13 cellular contexts compared by ENCODE assay signal in genomic region chr20:19885576-19885956, GRCh38.
A peak's percentile ranks its signal among the peaks of the same experiment; 100 is the strongest.
DNase-seq lines count a peak whose midpoint lies in the region; TF ChIP-seq lines count a peak whose summit lies in the region.
"Had no signal": no experiment of that assay in that cellular context is flagged by ENCODE, and none has a peak within 500 bp of the region (broad histone marks: within the 10 kb centered on the region; RNA-seq: fewer than 3 reads in every experiment).

No MANE protein-coding gene starts in this region.

- H3K4me1 ChIP-seq in adrenal gland (replicated peaks in 1 of 2) (peaks cover 27 to 65% of the 10 kb centered on the region in 2 donors), hepatocyte (ENCODE audit: insufficient read depth) (peaks cover 66% of the 10 kb centered on the region), skeletal muscle tissue (ENCODE audit: control insufficient read depth in 3 of 3, insufficient read depth in 3 of 3, low read length in 3 of 3) (peaks cover 37 to 49% (median 40%) of the 10 kb centered on the region in 3 donors)
- H3K4me1 ChIP-seq in CD8-positive, alpha-beta memory T cell (ENCODE audit: insufficient read depth, low read length): no peaks in the 10 kb centered on the region

- CTCF ChIA-PET in CD8-positive, alpha-beta memory T cell (lab: Charles Lee): no interaction called here

- WGBS in adrenal gland, 4 donors: 44 to 67% (median 53%) methylated on average over 5 of the region's 5 CpGs
- 90% methylated on average over 5 of the region's 5 CpGs for WGBS in hepatocyte (ENCODE audit: low lambda C conversion rate, missing lambda C conversion rate)

- DNase-seq in adrenal gland: no peak
- no peak for DNase-seq in hepatocyte (ENCODE audit: low spot score)
- no peak for DNase-seq in stimulated activated CD8-positive, alpha-beta memory T cell treated with anti-CD3 and anti-CD28 coated beads, Interleukin-4, amount 100 ng/mL, for 48 hours
- DNase-seq in activated T-helper 2 cell treated with anti-CD3 and anti-CD28 coated beads, Interferon-gamma antibody, Interleukin-2, Interleukin-4, amounts not matched to agents 10 μg/mL and 5 μg/mL and 100 μg/mL, durations not matched to agents 14 hours and 24 hours and 36 hours (ENCODE audit: low spot score): no peak
- no peak for DNase-seq in erythroblast (lab: John Stamatoyannopoulos, UW)
- DNase-seq in CD8-positive, alpha-beta memory T cell: no peak
- DNase-seq: activated CD4-positive, CD25-positive, alpha-beta regulatory T cell treated with anti-CD3 and anti-CD28 coated beads, Interleukin-2, amount 50 U/mL, for 72 hours; activated T-cell treated with anti-CD3 and anti-CD28 coated beads for 4 hours had no signal

- H3K9me3 ChIP-seq in adrenal gland (replicated peaks in 1 of 3): no peaks in the 10 kb centered on the region
- H3K9me3 ChIP-seq in hepatocyte (ENCODE audit: low read depth): no peaks in the 10 kb centered on the region
- no peaks in the 10 kb centered on the region for H3K9me3 ChIP-seq in skeletal muscle tissue (ENCODE audit: control insufficient read depth in 3 of 3, low read length in 3 of 3)
- no peaks in the 10 kb centered on the region for H3K9me3 ChIP-seq in CD8-positive, alpha-beta memory T cell (ENCODE audit: low read length)
- H3K9me3 ChIP-seq: MG63 had no signal

- no peaks in the 10 kb centered on the region for H4K20me1 ChIP-seq in hepatocyte (ENCODE audit: insufficient read depth, poor library complexity, severe bottlenecking)

- no peak for TF ChIP-seq POLR2A in adrenal gland (IDR thresholded peaks at IDR 0.05)
- TF ChIP-seq POLR2A in erythroblast (IDR thresholded peaks at IDR 0.05; ENCODE audit: low read length): no peak

- H2AFZ ChIP-seq in hepatocyte: no peak overlapping the region

- no peak overlapping the region for H3K9ac ChIP-seq in skeletal muscle tissue (ENCODE audit: low read depth in 1 of 3, low read length in 3 of 3)

- no peak overlapping the region for H3K4me3 Mint-ChIP-seq in activated T-helper 2 cell treated with anti-CD3 and anti-CD28 coated beads, Interferon-gamma antibody, Interleukin-2, Interleukin-4, amounts not matched to agents 10 μg/mL and 5 μg/mL and 100 μg/mL, durations not matched to agents 14 hours and 24 hours and 36 hours (ENCODE audit: low read depth)
- H3K4me3 Mint-ChIP-seq in CD8-positive, alpha-beta memory T cell: no peak overlapping the region

- H3K27me3 Mint-ChIP-seq in activated T-helper 2 cell treated with anti-CD3 and anti-CD28 coated beads, Interferon-gamma antibody, Interleukin-2, Interleukin-4, amounts not matched to agents 10 μg/mL and 5 μg/mL and 100 μg/mL, durations not matched to agents 14 hours and 24 hours and 36 hours (ENCODE audit: low read depth): peaks cover 8% of the 10 kb centered on the region
- peaks cover 3 to 11% of the 10 kb centered on the region in 2 donors for H3K27me3 Mint-ChIP-seq in CD8-positive, alpha-beta memory T cell

- peak overlapping the region; percentile 64; the same call in 1 of the 2 replicates for H3K27ac ChIP-seq in C4-2B
- peak overlapping the region; percentile 51 to 90 (median 84) for H3K27ac ChIP-seq in adrenal gland
- H3K27ac ChIP-seq in hepatocyte: peak overlapping the region; percentile 89
- H3K27ac ChIP-seq in skeletal muscle tissue (ENCODE audit: low read depth, low read length): peak overlapping the region; percentile 81
- no peak overlapping the region for H3K27ac ChIP-seq in CD8-positive, alpha-beta memory T cell (ENCODE audit: low read depth, low read length)
- H3K27ac ChIP-seq: HL-60 had no signal

- TF ChIP-seq CTCF in C4-2B (conservative IDR thresholded peaks at IDR 0.05): no peak
- TF ChIP-seq CTCF in adrenal gland (IDR thresholded peaks at IDR 0.05): no peak
- no peak for TF ChIP-seq CTCF in hepatocyte (IDR thresholded peaks at IDR 0.05; ENCODE audit: poor library complexity)

- intact Hi-C loops in adrenal gland (cut with DNase I): no loop called here
- intact Hi-C loops in activated T-helper 2 cell treated with anti-CD3 and anti-CD28 coated beads, Interferon-gamma antibody, Interleukin-2, Interleukin-4, amounts not matched to agents 10 μg/mL and 5 μg/mL and 100 μg/mL, durations not matched to agents 14 hours and 24 hours and 36 hours (cut with micrococcal nuclease): no loop called here

- H3K27me3 ChIP-seq in adrenal gland (no peaks in the 10 kb centered on the region), hepatocyte (no peaks in the 10 kb centered on the region), skeletal muscle tissue (ENCODE audit: control insufficient read depth in 3 of 3, insufficient read depth in 3 of 3, low read length in 3 of 3) (no peaks in the 10 kb centered on the region)
- H3K27me3 ChIP-seq in CD8-positive, alpha-beta memory T cell (ENCODE audit: insufficient read depth, low read length, poor library complexity, severe bottlenecking): no peaks in the 10 kb centered on the region
- H3K27me3 ChIP-seq: MG63 had no signal

- H3K27ac Mint-ChIP-seq in activated T-helper 2 cell treated with anti-CD3 and anti-CD28 coated beads, Interferon-gamma antibody, Interleukin-2, Interleukin-4, amounts not matched to agents 10 μg/mL and 5 μg/mL and 100 μg/mL, durations not matched to agents 14 hours and 24 hours and 36 hours: no peak overlapping the region
- H3K27ac Mint-ChIP-seq in CD8-positive, alpha-beta memory T cell: no peak overlapping the region

- H3K36me3 Mint-ChIP-seq in activated T-helper 2 cell treated with anti-CD3 and anti-CD28 coated beads, Interferon-gamma antibody, Interleukin-2, Interleukin-4, amounts not matched to agents 10 μg/mL and 5 μg/mL and 100 μg/mL, durations not matched to agents 14 hours and 24 hours and 36 hours (ENCODE audit: low read depth): no peaks in the 10 kb centered on the region
- H3K36me3 Mint-ChIP-seq in CD8-positive, alpha-beta memory T cell: no peaks in the 10 kb centered on the region

- POLR2A ChIA-PET in CD8-positive, alpha-beta memory T cell (lab: Charles Lee): no interaction called here

- H3K4me1 Mint-ChIP-seq in activated T-helper 2 cell treated with anti-CD3 and anti-CD28 coated beads, Interferon-gamma antibody, Interleukin-2, Interleukin-4, amounts not matched to agents 10 μg/mL and 5 μg/mL and 100 μg/mL, durations not matched to agents 14 hours and 24 hours and 36 hours (ENCODE audit: low read depth): no peaks in the 10 kb centered on the region
- no peaks in the 10 kb centered on the region for H3K4me1 Mint-ChIP-seq in CD8-positive, alpha-beta memory T cell

- H3K79me2 ChIP-seq in hepatocyte: peaks cover 3% of the 10 kb centered on the region

- H3K4me3 ChIP-seq in adrenal gland: peak overlapping the region in 1 of 4 donors; percentile 37
- no peak overlapping the region for H3K4me3 ChIP-seq in hepatocyte
- H3K4me3 ChIP-seq in skeletal muscle tissue (ENCODE audit: low read length in 3 of 3): peak overlapping the region in 1 of 3 donors; percentile 64
- H3K4me3 ChIP-seq in CD8-positive, alpha-beta memory T cell (ENCODE audit: low read length): no peak overlapping the region
- H3K4me3 ChIP-seq: GM12878 had no signal

- no peaks in the 10 kb centered on the region for H3K36me3 ChIP-seq in adrenal gland (replicated peaks in 1 of 2)
- H3K36me3 ChIP-seq in hepatocyte (replicated peaks; ENCODE audit: insufficient read depth, low read depth): no peaks in the 10 kb centered on the region
- peaks cover 0 to 2% (median 0%) of the 10 kb centered on the region in 3 donors for H3K36me3 ChIP-seq in skeletal muscle tissue (ENCODE audit: control insufficient read depth in 3 of 3, insufficient read depth in 3 of 3, low read length in 3 of 3)
- no peaks in the 10 kb centered on the region for H3K36me3 ChIP-seq in CD8-positive, alpha-beta memory T cell (ENCODE audit: insufficient read depth, low read length)
- H3K36me3 ChIP-seq: MG63 had no signal

- H3K9me2 ChIP-seq in hepatocyte (replicated peaks; ENCODE audit: insufficient read depth): no peaks in the 10 kb centered on the region

- peak overlapping the region; percentile 61 for H3K4me2 ChIP-seq in hepatocyte

- H3K9me3 Mint-ChIP-seq in activated T-helper 2 cell treated with anti-CD3 and anti-CD28 coated beads, Interferon-gamma antibody, Interleukin-2, Interleukin-4, amounts not matched to agents 10 μg/mL and 5 μg/mL and 100 μg/mL, durations not matched to agents 14 hours and 24 hours and 36 hours: no peaks in the 10 kb centered on the region
- H3K9me3 Mint-ChIP-seq in CD8-positive, alpha-beta memory T cell: peaks cover 0 to 3% (median 0%) of the 10 kb centered on the region in 5 donors
